Comparison of ENCODE assay signal across 1 cellular context in the genomic region with DNA sequence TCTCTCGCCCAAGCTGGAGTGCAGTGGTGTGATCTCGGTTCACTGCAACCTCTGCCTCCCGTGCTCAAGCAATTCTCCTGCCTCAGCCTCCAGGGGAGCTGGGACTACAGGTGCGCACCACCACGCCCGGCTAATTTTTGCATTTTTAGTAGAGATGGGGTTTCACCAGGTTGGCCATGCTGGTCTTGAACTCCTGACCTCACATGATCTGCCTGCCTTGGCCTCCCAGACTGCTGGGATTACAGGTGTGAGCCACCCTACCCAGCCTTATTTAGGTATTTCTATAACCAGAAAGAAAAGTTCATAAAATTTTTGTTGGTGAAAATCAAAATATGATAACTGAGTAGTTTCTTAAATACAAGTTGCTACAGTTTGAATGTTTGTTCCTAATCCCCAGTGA.
TF ChIP-seq lines count a peak whose summit lies in the region.

No MANE protein-coding gene starts in this region.

TF ChIP-seq in HEK293, 187 proteins besides CTCF, POLR2A, EP300 and RAD21:
- TF ChIP-seq, protein P1, sequence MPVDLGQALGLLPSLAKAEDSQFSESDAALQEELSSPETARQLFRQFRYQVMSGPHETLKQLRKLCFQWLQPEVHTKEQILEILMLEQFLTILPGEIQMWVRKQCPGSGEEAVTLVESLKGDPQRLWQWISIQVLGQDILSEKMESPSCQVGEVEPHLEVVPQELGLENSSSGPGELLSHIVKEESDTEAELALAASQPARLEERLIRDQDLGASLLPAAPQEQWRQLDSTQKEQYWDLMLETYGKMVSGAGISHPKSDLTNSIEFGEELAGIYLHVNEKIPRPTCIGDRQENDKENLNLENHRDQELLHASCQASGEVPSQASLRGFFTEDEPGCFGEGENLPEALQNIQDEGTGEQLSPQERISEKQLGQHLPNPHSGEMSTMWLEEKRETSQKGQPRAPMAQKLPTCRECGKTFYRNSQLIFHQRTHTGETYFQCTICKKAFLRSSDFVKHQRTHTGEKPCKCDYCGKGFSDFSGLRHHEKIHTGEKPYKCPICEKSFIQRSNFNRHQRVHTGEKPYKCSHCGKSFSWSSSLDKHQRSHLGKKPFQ (tag by site-specific recombination; IDR thresholded peaks at IDR 0.05): 0 out of 2 replicates have a peak, but pooled peaks have one; percentile 47
TF ChIP-seq in HEK293: peak in this region for 1; not testable (repeated sequence) for 186.
